In the genomic region with DNA sequence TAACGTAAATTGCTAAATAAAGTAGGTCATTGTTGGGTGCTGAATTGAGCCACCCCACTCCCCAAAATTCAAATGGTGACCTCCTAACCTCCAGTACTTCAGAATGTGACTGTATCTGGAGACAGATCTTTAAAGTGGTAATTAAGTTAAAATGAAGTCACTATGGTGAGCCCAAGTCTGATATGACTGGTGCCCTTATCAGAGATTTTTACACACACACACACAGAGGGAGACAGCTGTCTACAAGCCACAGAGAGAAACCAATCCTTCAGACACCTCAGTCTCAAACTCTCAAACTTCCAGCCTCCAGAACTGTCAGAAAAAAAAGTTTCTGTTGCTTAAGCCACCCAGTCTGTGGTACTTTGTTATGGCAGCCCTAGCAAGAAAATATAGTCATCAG, we compare ENCODE assay signal across 1 cellular context.
A peak's percentile ranks its signal among the peaks of the same experiment; 100 is the strongest.
TF ChIP-seq lines count a peak whose summit lies in the region.

No MANE protein-coding gene starts in this region.

TF ChIP-seq in K562, 482 proteins besides CTCF, POLR2A, EP300 and RAD21 (continued from another document):
- TF ChIP-seq, protein P1, sequence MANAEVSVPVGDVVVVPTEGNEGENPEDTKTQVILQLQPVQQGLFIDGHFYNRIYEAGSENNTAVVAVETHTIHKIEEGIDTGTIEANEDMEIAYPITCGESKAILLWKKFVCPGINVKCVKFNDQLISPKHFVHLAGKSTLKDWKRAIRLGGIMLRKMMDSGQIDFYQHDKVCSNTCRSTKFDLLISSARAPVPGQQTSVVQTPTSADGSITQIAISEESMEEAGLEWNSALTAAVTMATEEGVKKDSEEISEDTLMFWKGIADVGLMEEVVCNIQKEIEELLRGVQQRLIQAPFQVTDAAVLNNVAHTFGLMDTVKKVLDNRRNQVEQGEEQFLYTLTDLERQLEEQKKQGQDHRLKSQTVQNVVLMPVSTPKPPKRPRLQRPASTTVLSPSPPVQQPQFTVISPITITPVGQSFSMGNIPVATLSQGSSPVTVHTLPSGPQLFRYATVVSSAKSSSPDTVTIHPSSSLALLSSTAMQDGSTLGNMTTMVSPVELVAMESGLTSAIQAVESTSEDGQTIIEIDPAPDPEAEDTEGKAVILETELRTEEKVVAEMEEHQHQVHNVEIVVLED (CRISPR knock-in tag; IDR thresholded peaks at IDR 0.05): no peak
- TF ChIP-seq CREB1 (IDR thresholded peaks at IDR 0.05): no peak; the same call in 1 of the 2 replicates
- TF ChIP-seq CREB1 (CRISPR knock-in tag; IDR thresholded peaks at IDR 0.05): no peak
- TF ChIP-seq RCOR1 (IDR thresholded peaks at IDR 0.05; ENCODE audit: borderline replicate concordance in 1 of 2, low read depth in 2 of 2, low read length in 2 of 2): peak in 1 of 2 experiments; percentile 66; a peak in 1 of 4 replicates
- no peak for TF ChIP-seq U2AF1 (optimal IDR thresholded peaks at IDR 0.05; ENCODE audit: low read depth, low read length)
- TF ChIP-seq CBX8 (IDR thresholded peaks at IDR 0.05; ENCODE audit: borderline replicate concordance, extremely low read depth, low read depth, low read length, poor library complexity, severe bottlenecking): no peak
- TF ChIP-seq, protein P2, sequence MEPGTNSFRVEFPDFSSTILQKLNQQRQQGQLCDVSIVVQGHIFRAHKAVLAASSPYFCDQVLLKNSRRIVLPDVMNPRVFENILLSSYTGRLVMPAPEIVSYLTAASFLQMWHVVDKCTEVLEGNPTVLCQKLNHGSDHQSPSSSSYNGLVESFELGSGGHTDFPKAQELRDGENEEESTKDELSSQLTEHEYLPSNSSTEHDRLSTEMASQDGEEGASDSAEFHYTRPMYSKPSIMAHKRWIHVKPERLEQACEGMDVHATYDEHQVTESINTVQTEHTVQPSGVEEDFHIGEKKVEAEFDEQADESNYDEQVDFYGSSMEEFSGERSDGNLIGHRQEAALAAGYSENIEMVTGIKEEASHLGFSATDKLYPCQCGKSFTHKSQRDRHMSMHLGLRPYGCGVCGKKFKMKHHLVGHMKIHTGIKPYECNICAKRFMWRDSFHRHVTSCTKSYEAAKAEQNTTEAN (CRISPR knock-in tag; IDR thresholded peaks at IDR 0.05): no peak
- peak; percentile 64; the same call in 1 of the 2 replicates for TF ChIP-seq DPF2 (IDR thresholded peaks at IDR 0.05)
- no peak for TF ChIP-seq GATA2 (CRISPR knock-in tag; IDR thresholded peaks at IDR 0.05)
- 0 out of 2 replicates have a peak, but pooled peaks have one; percentile 42 for TF ChIP-seq SMARCE1 (IDR thresholded peaks at IDR 0.05)
- TF ChIP-seq ZNF134 (CRISPR knock-in tag; conservative IDR thresholded peaks at IDR 0.05): no peak
- peak; percentile 54; the same call in 1 of the 2 replicates for TF ChIP-seq TAL1 (IDR thresholded peaks at IDR 0.05)
- no peak for TF ChIP-seq ZNF668 (CRISPR knock-in tag; IDR thresholded peaks at IDR 0.05)
- TF ChIP-seq DDX20 (tag; IDR thresholded peaks at IDR 0.05; ENCODE audit: low read depth): no peak
- TF ChIP-seq, protein P3, sequence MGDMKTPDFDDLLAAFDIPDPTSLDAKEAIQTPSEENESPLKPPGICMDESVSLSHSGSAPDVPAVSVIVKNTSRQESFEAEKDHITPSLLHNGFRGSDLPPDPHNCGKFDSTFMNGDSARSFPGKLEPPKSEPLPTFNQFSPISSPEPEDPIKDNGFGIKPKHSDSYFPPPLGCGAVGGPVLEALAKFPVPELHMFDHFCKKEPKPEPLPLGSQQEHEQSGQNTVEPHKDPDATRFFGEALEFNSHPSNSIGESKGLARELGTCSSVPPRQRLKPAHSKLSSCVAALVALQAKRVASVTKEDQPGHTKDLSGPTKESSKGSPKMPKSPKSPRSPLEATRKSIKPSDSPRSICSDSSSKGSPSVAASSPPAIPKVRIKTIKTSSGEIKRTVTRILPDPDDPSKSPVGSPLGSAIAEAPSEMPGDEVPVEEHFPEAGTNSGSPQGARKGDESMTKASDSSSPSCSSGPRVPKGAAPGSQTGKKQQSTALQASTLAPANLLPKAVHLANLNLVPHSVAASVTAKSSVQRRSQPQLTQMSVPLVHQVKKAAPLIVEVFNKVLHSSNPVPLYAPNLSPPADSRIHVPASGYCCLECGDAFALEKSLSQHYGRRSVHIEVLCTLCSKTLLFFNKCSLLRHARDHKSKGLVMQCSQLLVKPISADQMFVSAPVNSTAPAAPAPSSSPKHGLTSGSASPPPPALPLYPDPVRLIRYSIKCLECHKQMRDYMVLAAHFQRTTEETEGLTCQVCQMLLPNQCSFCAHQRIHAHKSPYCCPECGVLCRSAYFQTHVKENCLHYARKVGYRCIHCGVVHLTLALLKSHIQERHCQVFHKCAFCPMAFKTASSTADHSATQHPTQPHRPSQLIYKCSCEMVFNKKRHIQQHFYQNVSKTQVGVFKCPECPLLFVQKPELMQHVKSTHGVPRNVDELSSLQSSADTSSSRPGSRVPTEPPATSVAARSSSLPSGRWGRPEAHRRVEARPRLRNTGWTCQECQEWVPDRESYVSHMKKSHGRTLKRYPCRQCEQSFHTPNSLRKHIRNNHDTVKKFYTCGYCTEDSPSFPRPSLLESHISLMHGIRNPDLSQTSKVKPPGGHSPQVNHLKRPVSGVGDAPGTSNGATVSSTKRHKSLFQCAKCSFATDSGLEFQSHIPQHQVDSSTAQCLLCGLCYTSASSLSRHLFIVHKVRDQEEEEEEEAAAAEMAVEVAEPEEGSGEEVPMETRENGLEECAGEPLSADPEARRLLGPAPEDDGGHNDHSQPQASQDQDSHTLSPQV (IDR thresholded peaks at IDR 0.05): peak; percentile 57; the same call in 1 of the 2 replicates
- TF ChIP-seq CBFA2T3 (IDR thresholded peaks at IDR 0.05): peak; percentile 78
- TF ChIP-seq, protein P4, sequence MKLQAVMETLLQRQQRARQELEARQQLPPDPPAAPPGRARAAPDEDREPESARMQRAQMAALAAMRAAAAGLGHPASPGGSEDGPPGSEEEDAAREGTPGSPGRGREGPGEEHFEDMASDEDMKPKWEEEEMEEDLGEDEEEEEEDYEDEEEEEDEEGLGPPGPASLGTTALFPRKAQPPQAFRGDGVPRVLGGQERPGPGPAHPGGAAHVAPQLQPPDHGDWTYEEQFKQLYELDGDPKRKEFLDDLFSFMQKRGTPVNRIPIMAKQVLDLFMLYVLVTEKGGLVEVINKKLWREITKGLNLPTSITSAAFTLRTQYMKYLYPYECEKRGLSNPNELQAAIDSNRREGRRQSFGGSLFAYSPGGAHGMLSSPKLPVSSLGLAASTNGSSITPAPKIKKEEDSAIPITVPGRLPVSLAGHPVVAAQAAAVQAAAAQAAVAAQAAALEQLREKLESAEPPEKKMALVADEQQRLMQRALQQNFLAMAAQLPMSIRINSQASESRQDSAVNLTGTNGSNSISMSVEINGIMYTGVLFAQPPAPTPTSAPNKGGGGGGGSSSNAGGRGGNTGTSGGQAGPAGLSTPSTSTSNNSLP (IDR thresholded peaks at IDR 0.05; ENCODE audit: borderline replicate concordance, low read depth, low read length): 0 out of 2 replicates have a peak, but pooled peaks have one; percentile 28
- TF ChIP-seq TOE1 (IDR thresholded peaks at IDR 0.05; ENCODE audit: borderline replicate concordance): no peak
- TF ChIP-seq TOE1 (CRISPR knock-in tag; IDR thresholded peaks at IDR 0.05; ENCODE audit: borderline replicate concordance, low read depth): no peak
- TF ChIP-seq JUND (IDR thresholded peaks at IDR 0.05; ENCODE audit: borderline replicate concordance, low read depth, low read length): peak; percentile 34; the same call in 1 of the 2 replicates
- TF ChIP-seq JUND (tag; IDR thresholded peaks at IDR 0.05; ENCODE audit: borderline replicate concordance, low read depth, low read length): peak; percentile 27; the same call in 1 of the 3 replicates
- peak; percentile 38; the same call in 1 of the 2 replicates for TF ChIP-seq NCOR1 (IDR thresholded peaks at IDR 0.05)
- TF ChIP-seq HNRNPLL (IDR thresholded peaks at IDR 0.05; ENCODE audit: low read depth, low read length, poor library complexity, severe bottlenecking): no peak
- TF ChIP-seq TEAD4 (IDR thresholded peaks at IDR 0.05; ENCODE audit: low read length): peak; percentile 76
- TF ChIP-seq TEAD4 (CRISPR knock-in tag; IDR thresholded peaks at IDR 0.05; ENCODE audit: borderline replicate concordance): no peak
- 0 out of 4 replicates have a peak, but pooled peaks of 1 of the 2 experiments have one; percentile 7 for TF ChIP-seq KDM1A (IDR thresholded peaks at IDR 0.05)
- peak; percentile 39 for TF ChIP-seq DACH1 (IDR thresholded peaks at IDR 0.05; ENCODE audit: partially characterized antibody)
- TF ChIP-seq ZNF165 (CRISPR knock-in tag; IDR thresholded peaks at IDR 0.05; ENCODE audit: borderline replicate concordance): no peak
- TF ChIP-seq FOXM1 (IDR thresholded peaks at IDR 0.05; ENCODE audit: low read depth): 0 out of 2 replicates have a peak, but pooled peaks have one; percentile 19
- no peak for TF ChIP-seq FOXM1 (CRISPR knock-in tag; IDR thresholded peaks at IDR 0.05; ENCODE audit: low read depth)
- TF ChIP-seq FOXJ2 (tag; IDR thresholded peaks at IDR 0.05): 0 out of 2 replicates have a peak, but pooled peaks have one; percentile 27
- TF ChIP-seq ZFP36 (IDR thresholded peaks at IDR 0.05; ENCODE audit: low read depth, low read length, partially characterized antibody): no peak
- TF ChIP-seq, protein P5, sequence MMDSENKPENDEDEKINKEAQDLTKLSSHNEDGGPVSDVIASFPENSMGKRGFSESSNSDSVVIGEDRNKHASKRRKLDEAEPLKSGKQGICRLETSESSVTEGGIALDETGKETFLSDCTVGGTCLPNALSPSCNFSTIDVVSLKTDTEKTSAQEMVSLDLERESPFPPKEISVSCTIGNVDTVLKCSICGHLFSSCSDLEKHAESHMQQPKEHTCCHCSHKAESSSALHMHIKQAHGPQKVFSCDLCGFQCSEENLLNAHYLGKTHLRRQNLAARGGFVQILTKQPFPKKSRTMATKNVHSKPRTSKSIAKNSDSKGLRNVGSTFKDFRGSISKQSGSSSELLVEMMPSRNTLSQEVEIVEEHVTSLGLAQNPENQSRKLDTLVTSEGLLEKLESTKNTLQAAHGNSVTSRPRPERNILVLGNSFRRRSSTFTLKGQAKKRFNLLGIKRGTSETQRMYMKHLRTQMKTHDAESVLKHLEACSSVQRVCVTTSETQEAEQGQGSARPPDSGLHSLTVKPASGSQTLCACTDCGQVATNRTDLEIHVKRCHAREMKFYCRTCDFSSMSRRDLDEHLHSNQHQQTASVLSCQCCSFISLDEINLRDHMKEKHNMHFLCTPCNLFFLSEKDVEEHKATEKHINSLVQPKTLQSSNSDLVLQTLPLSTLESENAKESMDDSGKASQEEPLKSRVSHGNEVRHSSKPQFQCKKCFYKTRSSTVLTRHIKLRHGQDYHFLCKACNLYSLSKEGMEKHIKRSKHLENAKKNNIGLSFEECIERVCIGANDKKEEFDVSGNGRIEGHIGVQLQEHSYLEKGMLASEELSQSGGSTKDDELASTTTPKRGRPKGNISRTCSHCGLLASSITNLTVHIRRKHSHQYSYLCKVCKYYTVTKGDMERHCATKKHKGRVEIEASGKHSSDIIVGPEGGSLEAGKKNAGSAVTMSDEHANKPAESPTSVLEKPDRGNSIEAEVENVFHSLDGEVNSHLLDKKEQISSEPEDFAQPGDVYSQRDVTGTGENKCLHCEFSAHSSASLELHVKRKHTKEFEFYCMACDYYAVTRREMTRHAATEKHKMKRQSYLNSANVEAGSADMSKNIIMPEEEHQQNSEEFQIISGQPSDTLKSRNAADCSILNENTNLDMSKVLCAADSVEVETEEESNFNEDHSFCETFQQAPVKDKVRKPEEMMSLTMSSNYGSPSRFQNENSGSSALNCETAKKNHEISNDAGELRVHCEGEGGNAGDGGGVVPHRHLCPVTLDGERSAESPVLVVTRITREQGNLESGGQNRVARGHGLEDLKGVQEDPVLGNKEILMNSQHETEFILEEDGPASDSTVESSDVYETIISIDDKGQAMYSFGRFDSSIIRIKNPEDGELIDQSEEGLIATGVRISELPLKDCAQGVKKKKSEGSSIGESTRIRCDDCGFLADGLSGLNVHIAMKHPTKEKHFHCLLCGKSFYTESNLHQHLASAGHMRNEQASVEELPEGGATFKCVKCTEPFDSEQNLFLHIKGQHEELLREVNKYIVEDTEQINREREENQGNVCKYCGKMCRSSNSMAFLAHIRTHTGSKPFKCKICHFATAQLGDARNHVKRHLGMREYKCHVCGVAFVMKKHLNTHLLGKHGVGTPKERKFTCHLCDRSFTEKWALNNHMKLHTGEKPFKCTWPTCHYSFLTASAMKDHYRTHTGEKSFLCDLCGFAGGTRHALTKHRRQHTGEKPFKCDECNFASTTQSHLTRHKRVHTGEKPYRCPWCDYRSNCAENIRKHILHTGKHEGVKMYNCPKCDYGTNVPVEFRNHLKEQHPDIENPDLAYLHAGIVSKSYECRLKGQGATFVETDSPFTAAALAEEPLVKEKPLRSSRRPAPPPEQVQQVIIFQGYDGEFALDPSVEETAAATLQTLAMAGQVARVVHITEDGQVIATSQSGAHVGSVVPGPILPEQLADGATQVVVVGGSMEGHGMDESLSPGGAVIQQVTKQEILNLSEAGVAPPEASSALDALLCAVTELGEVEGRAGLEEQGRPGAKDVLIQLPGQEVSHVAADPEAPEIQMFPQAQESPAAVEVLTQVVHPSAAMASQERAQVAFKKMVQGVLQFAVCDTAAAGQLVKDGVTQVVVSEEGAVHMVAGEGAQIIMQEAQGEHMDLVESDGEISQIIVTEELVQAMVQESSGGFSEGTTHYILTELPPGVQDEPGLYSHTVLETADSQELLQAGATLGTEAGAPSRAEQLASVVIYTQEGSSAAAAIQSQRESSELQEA (IDR thresholded peaks at IDR 0.05; ENCODE audit: low read depth): no peak
- TF ChIP-seq ATF7 (IDR thresholded peaks at IDR 0.05): 0 out of 2 replicates have a peak, but pooled peaks have one; percentile 26
- TF ChIP-seq NFIC (IDR thresholded peaks at IDR 0.05): no peak
- TF ChIP-seq SMARCA5 (IDR thresholded peaks at IDR 0.05): no peak
- no peak for TF ChIP-seq GABPA (tag; conservative IDR thresholded peaks at IDR 0.05; ENCODE audit: low read depth)
